ENCODE assay signal across 9 cellular contexts in the genomic region with DNA sequence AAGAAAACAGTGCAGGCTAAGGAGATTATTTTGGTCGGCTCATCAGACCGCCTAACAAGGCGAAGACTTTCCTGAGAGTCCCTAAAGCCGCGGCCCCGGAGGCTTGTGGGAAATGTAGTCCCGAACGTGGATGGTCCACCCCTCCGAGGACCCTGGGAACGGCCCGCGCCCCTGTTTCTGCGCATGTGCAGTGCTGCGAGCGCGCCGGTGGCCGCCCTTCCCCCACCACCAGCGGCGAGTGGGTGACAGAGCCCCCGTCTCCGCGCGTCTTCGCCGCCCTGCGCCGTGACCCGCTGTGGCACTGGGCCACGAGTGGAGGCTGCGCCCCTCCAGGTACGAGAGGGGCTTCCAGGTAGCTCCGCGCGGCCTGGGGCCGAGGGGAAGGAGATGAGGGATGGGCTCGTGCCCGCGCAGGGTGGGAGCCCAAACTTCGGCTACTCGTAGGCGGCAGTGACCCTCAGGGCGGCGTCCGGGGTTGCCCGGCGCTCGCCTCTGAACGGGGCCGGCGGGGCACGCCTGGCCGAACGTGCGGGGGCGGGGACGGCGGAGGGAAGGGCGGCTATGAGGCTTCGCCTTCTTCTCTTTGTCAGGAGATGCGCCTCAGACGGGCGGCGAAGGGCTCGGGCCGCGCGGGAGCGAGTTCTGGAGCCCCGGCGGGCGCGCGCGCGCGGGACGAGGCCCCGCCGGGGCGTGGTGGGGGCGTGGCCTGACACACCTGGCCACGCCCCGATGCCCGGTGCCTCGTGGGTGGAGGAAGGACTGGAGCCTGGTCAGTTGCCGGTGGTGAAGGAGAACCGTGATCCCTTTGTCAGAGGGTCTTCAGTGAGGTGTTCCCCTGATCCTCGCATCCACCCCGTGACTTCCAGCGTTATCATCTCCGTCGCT. TPM values are rescaled to one million over a fixed set of nuclear protein-coding genes. Genes with fewer than 3 reads are reported as not detected.
DNase-seq lines count a peak whose midpoint lies in the region; ATAC-seq, FAIRE-seq and TF ChIP-seq lines count a peak whose summit lies in the region.
"Had no signal": no experiment of that assay in that cellular context is flagged by ENCODE, and none has a peak within 500 bp of the region (broad histone marks: within the 10 kb centered on the region; RNA-seq: fewer than 3 reads in every experiment).

A gene (plus strand): TSS at position 214 of the 885 bp plus-strand sequence. CDS start 4,428 bp downstream, outside the sequence.

- DNase-seq in AG09319 (ENCODE audit: extremely low read depth, low read depth) (peak; percentile 70), NCI-H345 (lab: John Stamatoyannopoulos, UW) (peak; percentile 88), WTC11 (ENCODE audit: low spot score) (peak; percentile 97), bronchial epithelial cell (ENCODE audit: low read depth) (peak; percentile 73), immature natural killer cell (peak; percentile 93 to 94 (median 93)), smooth muscle cell of the brain vasculature (ENCODE audit: low read depth, low spot score) (peak; percentile 82)

- H3K27me3 ChIP-seq in bronchial epithelial cell (ENCODE audit: control insufficient read depth, insufficient read depth, low read length) = no peaks in the 10 kb centered on the region

- H3K4me3 Mint-ChIP-seq in WTC11 (peak within 1 kb of the TSS; percentile 94), immature natural killer cell (peak within 1 kb of the TSS; percentile 87 to 92 (median 90))

- CTCF ChIA-PET in WTC11 (lab: Charles Lee) = no interaction called here

- H3K36me3 Mint-ChIP-seq in WTC11 = peaks cover 31% of the 10 kb centered on the region
- peaks cover 17 to 28% (median 23%) of the 10 kb centered on the region in 3 donors for H3K36me3 Mint-ChIP-seq in immature natural killer cell

- POLR2A ChIA-PET in WTC11 (lab: Charles Lee) = no interaction called here

- H3K27me3 Mint-ChIP-seq in WTC11 (ENCODE audit: low read depth) (no peaks in the 10 kb centered on the region; the same call in 1 of the 2 replicates), immature natural killer cell (ENCODE audit: low read depth in 3 of 3) (peaks cover 4 to 7% (median 6%) of the 10 kb centered on the region in 3 donors)

- H3K36me3 ChIP-seq in bronchial epithelial cell (ENCODE audit: control insufficient read depth, insufficient read depth, low read length) = peaks cover under 1% of the 10 kb centered on the region

- ATAC-seq in GM19025 (IDR thresholded peaks at IDR 0.05; ENCODE audit: low read depth, unreplicated experiment) (peak; percentile 72), HG03280 (IDR thresholded peaks at IDR 0.05; ENCODE audit: unreplicated experiment) (peak; percentile 82), WTC11 (peak; percentile 91)

- peak within 1 kb of the TSS; percentile 98 for H3K4me3 ChIP-seq in bronchial epithelial cell (ENCODE audit: low read depth, low read length)

- no peak for FAIRE-seq in bronchial epithelial cell (lab: Jason Lieb, UNC)
- FAIRE-seq: colon had no signal

- H3K27ac Mint-ChIP-seq in WTC11 (peak within 1 kb of the TSS; percentile 96), immature natural killer cell (peak within 1 kb of the TSS; percentile 78 to 91 (median 85))

- no peak for TF ChIP-seq CTCF in AG09319 (IDR thresholded peaks at IDR 0.05; ENCODE audit: low read depth, low read length)
- TF ChIP-seq CTCF in WTC11 (IDR thresholded peaks at IDR 0.05) = no peak
- TF ChIP-seq CTCF in bronchial epithelial cell (IDR thresholded peaks at IDR 0.05; ENCODE audit: insufficient read depth, low read length, severe bottlenecking) = no peak

- H3K4me1 Mint-ChIP-seq in WTC11 = peaks cover 4% of the 10 kb centered on the region
- peaks cover 14 to 28% of the 10 kb centered on the region in 2 donors for H3K4me1 Mint-ChIP-seq in immature natural killer cell

- H3K9me3 Mint-ChIP-seq in WTC11 = peaks cover 39% of the 10 kb centered on the region
- peaks cover 2 to 16% (median 10%) of the 10 kb centered on the region in 6 donors for H3K9me3 Mint-ChIP-seq in immature natural killer cell

TF ChIP-seq in WTC11, 78 proteins besides CTCF, POLR2A, EP300 and RAD21 (continues in another document):
- TF ChIP-seq FOXK1 (CRISPR knock-in tag; IDR thresholded peaks at IDR 0.05) (peak; percentile 44; the same call in 1 of the 2 replicates), SP1 (CRISPR knock-in tag; conservative IDR thresholded peaks at IDR 0.05) (peak; percentile 78), KAT7 (CRISPR knock-in tag; IDR thresholded peaks at IDR 0.05; ENCODE audit: borderline replicate concordance) (no peak), ETV6 (CRISPR knock-in tag; IDR thresholded peaks at IDR 0.05) (no peak; the same call in 1 of the 2 replicates), CREM (CRISPR knock-in tag; IDR thresholded peaks at IDR 0.05) (no peak; the same call in 1 of the 2 replicates), ZNF263 (CRISPR knock-in tag; IDR thresholded peaks at IDR 0.05; ENCODE audit: low read depth) (no peak), TP53 (CRISPR knock-in tag; IDR thresholded peaks at IDR 0.05) (no peak), OVOL2 (CRISPR knock-in tag; IDR thresholded peaks at IDR 0.05; ENCODE audit: borderline replicate concordance) (no peak), ZNF416 (CRISPR knock-in tag; IDR thresholded peaks at IDR 0.05) (peak; percentile 25; the same call in 1 of the 2 replicates), ZNF317 (CRISPR knock-in tag; IDR thresholded peaks at IDR 0.05; ENCODE audit: borderline replicate concordance, low read depth) (0 out of 2 replicates have a peak, but pooled peaks have one; percentile 22)
- TF ChIP-seq, protein P1, sequence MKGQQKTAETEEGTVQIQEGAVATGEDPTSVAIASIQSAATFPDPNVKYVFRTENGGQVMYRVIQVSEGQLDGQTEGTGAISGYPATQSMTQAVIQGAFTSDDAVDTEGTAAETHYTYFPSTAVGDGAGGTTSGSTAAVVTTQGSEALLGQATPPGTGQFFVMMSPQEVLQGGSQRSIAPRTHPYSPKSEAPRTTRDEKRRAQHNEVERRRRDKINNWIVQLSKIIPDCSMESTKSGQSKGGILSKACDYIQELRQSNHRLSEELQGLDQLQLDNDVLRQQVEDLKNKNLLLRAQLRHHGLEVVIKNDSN (CRISPR knock-in tag; IDR thresholded peaks at IDR 0.05) = peak; percentile 35; the same call in 1 of the 2 replicates
- TF ChIP-seq, protein P2, sequence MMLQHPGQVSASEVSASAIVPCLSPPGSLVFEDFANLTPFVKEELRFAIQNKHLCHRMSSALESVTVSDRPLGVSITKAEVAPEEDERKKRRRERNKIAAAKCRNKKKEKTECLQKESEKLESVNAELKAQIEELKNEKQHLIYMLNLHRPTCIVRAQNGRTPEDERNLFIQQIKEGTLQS (CRISPR knock-in tag; conservative IDR thresholded peaks at IDR 0.05) = no peak
- TF ChIP-seq, protein P3, sequence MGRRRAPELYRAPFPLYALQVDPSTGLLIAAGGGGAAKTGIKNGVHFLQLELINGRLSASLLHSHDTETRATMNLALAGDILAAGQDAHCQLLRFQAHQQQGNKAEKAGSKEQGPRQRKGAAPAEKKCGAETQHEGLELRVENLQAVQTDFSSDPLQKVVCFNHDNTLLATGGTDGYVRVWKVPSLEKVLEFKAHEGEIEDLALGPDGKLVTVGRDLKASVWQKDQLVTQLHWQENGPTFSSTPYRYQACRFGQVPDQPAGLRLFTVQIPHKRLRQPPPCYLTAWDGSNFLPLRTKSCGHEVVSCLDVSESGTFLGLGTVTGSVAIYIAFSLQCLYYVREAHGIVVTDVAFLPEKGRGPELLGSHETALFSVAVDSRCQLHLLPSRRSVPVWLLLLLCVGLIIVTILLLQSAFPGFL (CRISPR knock-in tag; IDR thresholded peaks at IDR 0.05; ENCODE audit: borderline replicate concordance) = peak; percentile 76; the same call in 1 of the 2 replicates
- TF ChIP-seq, protein P4, sequence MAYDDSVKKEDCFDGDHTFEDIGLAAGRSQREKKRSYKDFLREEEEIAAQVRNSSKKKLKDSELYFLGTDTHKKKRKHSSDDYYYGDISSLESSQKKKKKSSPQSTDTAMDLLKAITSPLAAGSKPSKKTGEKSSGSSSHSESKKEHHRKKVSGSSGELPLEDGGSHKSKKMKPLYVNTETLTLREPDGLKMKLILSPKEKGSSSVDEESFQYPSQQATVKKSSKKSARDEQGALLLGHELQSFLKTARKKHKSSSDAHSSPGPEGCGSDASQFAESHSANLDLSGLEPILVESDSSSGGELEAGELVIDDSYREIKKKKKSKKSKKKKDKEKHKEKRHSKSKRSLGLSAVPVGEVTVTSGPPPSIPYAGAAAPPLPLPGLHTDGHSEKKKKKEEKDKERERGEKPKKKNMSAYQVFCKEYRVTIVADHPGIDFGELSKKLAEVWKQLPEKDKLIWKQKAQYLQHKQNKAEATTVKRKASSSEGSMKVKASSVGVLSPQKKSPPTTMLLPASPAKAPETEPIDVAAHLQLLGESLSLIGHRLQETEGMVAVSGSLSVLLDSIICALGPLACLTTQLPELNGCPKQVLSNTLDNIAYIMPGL (CRISPR knock-in tag; IDR thresholded peaks at IDR 0.05) = peak; percentile 86
- TF ChIP-seq, protein P5, sequence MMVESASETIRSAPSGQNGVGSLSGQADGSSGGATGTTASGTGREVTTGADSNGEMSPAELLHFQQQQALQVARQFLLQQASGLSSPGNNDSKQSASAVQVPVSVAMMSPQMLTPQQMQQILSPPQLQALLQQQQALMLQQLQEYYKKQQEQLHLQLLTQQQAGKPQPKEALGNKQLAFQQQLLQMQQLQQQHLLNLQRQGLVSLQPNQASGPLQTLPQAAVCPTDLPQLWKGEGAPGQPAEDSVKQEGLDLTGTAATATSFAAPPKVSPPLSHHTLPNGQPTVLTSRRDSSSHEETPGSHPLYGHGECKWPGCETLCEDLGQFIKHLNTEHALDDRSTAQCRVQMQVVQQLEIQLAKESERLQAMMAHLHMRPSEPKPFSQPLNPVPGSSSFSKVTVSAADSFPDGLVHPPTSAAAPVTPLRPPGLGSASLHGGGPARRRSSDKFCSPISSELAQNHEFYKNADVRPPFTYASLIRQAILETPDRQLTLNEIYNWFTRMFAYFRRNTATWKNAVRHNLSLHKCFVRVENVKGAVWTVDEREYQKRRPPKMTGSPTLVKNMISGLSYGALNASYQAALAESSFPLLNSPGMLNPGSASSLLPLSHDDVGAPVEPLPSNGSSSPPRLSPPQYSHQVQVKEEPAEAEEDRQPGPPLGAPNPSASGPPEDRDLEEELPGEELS (CRISPR knock-in tag; IDR thresholded peaks at IDR 0.05) = peak; percentile 17; the same call in 1 of the 2 replicates

RNA-seq across cellular contexts. Expression of the gene that starts here (rescaled TPM):
- total RNA-seq in WTC11 (2021) (9.7 to 11.7 TPM (median 10.3 TPM) in 3 replicates), bronchial epithelial cell (4.5 and 10.5 TPM in 2 replicates)
- polyA plus RNA-seq in immature natural killer cell = 10 to 100 TPM in 2 of 3 donors, 1 to 10 TPM in 1; 5.6 to 23.0 (median 15.5) TPM

Comparison
In these comparisons a context has a peak if more than half of its experiments do, and no peak if none do; other contexts are left out.
1. Peak in every context shown above with its lines: DNase-seq, ATAC-seq and H3K4me3 ChIP-seq.